Comparison of ENCODE assay signal across 8 cellular contexts in genomic region chr2:38527338-38528007, GRCh38.
DNase-seq lines count a peak whose midpoint lies in the region; ATAC-seq and TF ChIP-seq lines count a peak whose summit lies in the region.

No MANE protein-coding gene starts in this region.

- peak in 1 of 2 experiments; percentile 69 for DNase-seq in SJCRH30
- DNase-seq in fibroblast of mammary gland (ENCODE audit: low read depth) = no peak
- no peak for DNase-seq in skeletal muscle cell (ENCODE audit: low read depth)
- DNase-seq in OCI-M2 (lab: John Stamatoyannopoulos, UW; ENCODE audit: unreplicated experiment) = no peak
- no peak for DNase-seq in NCI-H2227 treated with DMSO at 0.1 percent for 48 hours (lab: John Stamatoyannopoulos, UW)

- H3K27ac ChIP-seq in SJCRH30 = no peak overlapping the region

- H3K36me3 ChIP-seq in SJCRH30 = no peaks in the 10 kb centered on the region

- ATAC-seq in HG03439 (IDR thresholded peaks at IDR 0.05; ENCODE audit: unreplicated experiment) (no peak), GM21381 (IDR thresholded peaks at IDR 0.05; ENCODE audit: unreplicated experiment) (no peak)

- H3K27me3 ChIP-seq in SJCRH30 = no peaks in the 10 kb centered on the region

- TF ChIP-seq CTCF in fibroblast of mammary gland (conservative IDR thresholded peaks at IDR 0.05; ENCODE audit: control insufficient read depth, insufficient read depth, low read depth, low read length) = no peak

- no peaks in the 10 kb centered on the region for H3K9me3 ChIP-seq in SJCRH30 (replicated peaks)

- H3K4me1 ChIP-seq in SJCRH30 = peaks cover 17% of the 10 kb centered on the region

- H3K4me3 ChIP-seq in GM08714 (ENCODE audit: low read length) (0 out of 2 replicates have a peak overlapping the region, but pooled peaks have one; percentile 28), SJCRH30 (peak overlapping the region; percentile 44), fibroblast of mammary gland (ENCODE audit: control insufficient read depth, low read depth, low read length) (peak overlapping the region; percentile 47), skeletal muscle cell (ENCODE audit: low read depth, low read length) (peak overlapping the region; percentile 40)
